Comparison of ENCODE assay signal across 26 cellular contexts in the genomic region with DNA sequence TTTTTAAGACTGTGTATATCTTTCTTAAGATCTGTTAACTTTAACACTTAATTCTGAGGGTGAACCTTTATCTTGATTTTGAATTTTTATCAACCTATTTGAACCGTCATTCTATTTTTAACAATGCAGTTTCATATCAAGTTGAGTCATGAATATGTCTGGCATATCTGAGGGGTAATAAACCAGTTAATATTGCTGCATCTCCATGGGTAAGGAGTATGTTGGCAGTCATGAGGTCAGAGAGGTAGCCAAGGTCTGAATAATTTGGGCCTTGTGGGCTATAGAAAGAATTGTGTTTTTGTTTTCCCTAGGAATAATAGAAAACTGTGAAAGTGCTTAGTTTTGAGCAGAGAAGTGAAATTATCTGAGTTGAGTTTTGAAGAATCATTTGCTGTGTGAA.
"Had no signal": no experiment of that assay in that cellular context is flagged by ENCODE, and none has a peak within 500 bp of the region (broad histone marks: within the 10 kb centered on the region; RNA-seq: fewer than 3 reads in every experiment).

No MANE protein-coding gene starts in this region.

- H3K4me3 ChIP-seq: coronary artery, dorsolateral prefrontal cortex, gastrocnemius medialis, heart right ventricle, left ventricle myocardium inferior, lower lobe of right lung, psoas muscle, right lobe of liver, spleen, stomach, thoracic aorta, transverse colon had no signal

- H3K79me2 ChIP-seq: parathyroid adenoma had no signal

- H3K36me3 ChIP-seq: gastrocnemius medialis, heart right ventricle, left ventricle myocardium inferior, lower lobe of right lung, right lobe of liver, spleen, stomach, thoracic aorta, transverse colon had no signal

- H3K27me3 ChIP-seq: dorsolateral prefrontal cortex, gastrocnemius medialis, heart right ventricle, right lobe of liver, spleen, stomach, transverse colon had no signal

- H2AFZ ChIP-seq: parathyroid adenoma had no signal

- H3K9ac ChIP-seq: parathyroid adenoma had no signal

- H3K27ac ChIP-seq: coronary artery, gastrocnemius medialis, heart right ventricle, left ventricle myocardium inferior, lower lobe of right lung, parathyroid adenoma, psoas muscle, right lobe of liver, spleen, stomach, thoracic aorta, transverse colon had no signal

- ATAC-seq: esophagus mucosa, gastrocnemius medialis, heart right ventricle, left cardiac atrium, lower lobe of right lung had no signal

- H3K9me3 ChIP-seq: gastrocnemius medialis, heart right ventricle, left ventricle myocardium inferior, lower lobe of right lung, psoas muscle, right lobe of liver, spleen, stomach, thoracic aorta, transverse colon had no signal

- DNase-seq: dorsolateral prefrontal cortex; effector CD8-positive, alpha-beta T cell; gastrocnemius medialis; heart right ventricle; kidney; left cardiac atrium; left ventricle myocardium inferior; lower lobe of right lung; mesenchymal stem cell; naive B cell; nephron progenitor cell; psoas muscle; retina; spleen; stimulated activated CD4-positive, alpha-beta T cell treated with anti-CD3 and anti-CD28 coated beads, Interleukin-15, amount 100 ng/mL, for 24 hours; stimulated activated CD4-positive, alpha-beta T cell treated with anti-CD3 and anti-CD28 coated beads, Interleukin-1b, Interleukin-23, amount 100 ng/mL, for 48 hours; stimulated activated CD4-positive, alpha-beta T cell treated with anti-CD3 and anti-CD28 coated beads, Interleukin-4, amount 100 ng/mL, for 4 hours; stimulated activated naive CD4-positive, alpha-beta T cell; stomach; substantia nigra; transverse colon had no signal

- H3K4me1 ChIP-seq: gastrocnemius medialis, lower lobe of right lung, parathyroid adenoma, psoas muscle, right lobe of liver, spleen, stomach had no signal
